In the genomic region with DNA sequence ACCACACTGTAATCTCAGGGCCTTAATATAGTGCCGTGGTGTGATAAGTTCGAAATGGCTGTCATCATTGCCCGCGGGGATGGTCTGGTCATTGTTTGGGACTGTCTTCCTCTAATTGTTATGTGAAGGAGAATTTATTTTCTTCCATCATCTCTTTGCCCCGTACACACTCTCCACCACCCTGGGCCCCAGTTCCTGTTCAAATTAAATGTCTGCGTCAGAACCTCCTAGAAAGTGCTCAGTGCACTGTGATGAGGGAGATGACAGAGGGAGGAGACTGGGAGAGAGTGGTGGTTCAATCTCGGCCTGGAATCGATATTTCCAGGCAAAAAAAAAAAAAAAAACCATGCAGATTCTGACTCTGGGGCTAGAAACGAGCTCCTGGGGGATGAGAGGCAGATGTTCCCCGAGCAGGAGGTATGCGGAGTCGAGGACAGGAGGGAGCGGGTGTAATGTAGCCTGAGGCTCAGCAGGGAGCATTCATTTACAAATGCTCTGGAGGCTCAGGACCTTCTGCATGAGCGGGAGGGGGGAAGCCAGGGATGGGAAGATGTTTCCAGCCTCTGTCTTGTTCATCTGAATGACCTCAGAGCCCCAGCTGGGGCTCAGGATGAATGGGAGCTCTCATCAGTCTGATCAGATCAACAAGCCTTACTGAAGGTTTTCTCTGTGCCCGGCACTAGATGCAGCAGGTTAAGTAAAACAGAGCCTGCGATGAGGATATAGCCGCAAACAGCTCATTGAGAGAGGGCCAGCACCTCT, we compare ENCODE assay signal across 17 cellular contexts.
A peak's percentile ranks its signal among the peaks of the same experiment; 100 is the strongest.
DNase-seq lines count a peak whose midpoint lies in the region; ATAC-seq lines count a peak whose summit lies in the region.
"Had no signal": no experiment of that assay in that cellular context is flagged by ENCODE, and none has a peak within 500 bp of the region (broad histone marks: within the 10 kb centered on the region; RNA-seq: fewer than 3 reads in every experiment).

No MANE protein-coding gene starts in this region.

- peaks cover 6% of the 10 kb centered on the region for H3K27me3 ChIP-seq in NT2/D1 (ENCODE audit: insufficient read depth, insufficient read length)
- no peaks in the 10 kb centered on the region for H3K27me3 ChIP-seq in mesendoderm (ENCODE audit: insufficient read depth, low read length, poor library complexity)
- H3K27me3 ChIP-seq in effector memory CD4-positive, alpha-beta T cell (replicated peaks; ENCODE audit: control insufficient read depth, insufficient read depth, low read length, poor library complexity, severe bottlenecking): no peaks in the 10 kb centered on the region
- H3K27me3 ChIP-seq: upper lobe of right lung had no signal

- no peak overlapping the region for H3K23ac ChIP-seq in mesendoderm (ENCODE audit: low read length)

- H3K56ac ChIP-seq in mesendoderm (ENCODE audit: low read length): no peak overlapping the region

- no peak overlapping the region for H3K4me2 ChIP-seq in mesendoderm (ENCODE audit: low read length)

- no peak overlapping the region for H4K5ac ChIP-seq in mesendoderm (ENCODE audit: low read length)

- H2AK5ac ChIP-seq in mesendoderm (ENCODE audit: low read length): no peak overlapping the region

- peaks cover 5% of the 10 kb centered on the region for H3K4me1 ChIP-seq in NT2/D1 (ENCODE audit: insufficient read depth, insufficient read length)
- H3K4me1 ChIP-seq in mesendoderm (ENCODE audit: control insufficient read depth, low read depth, low read length): no peaks in the 10 kb centered on the region
- H3K4me1 ChIP-seq in effector memory CD4-positive, alpha-beta T cell (ENCODE audit: control insufficient read depth, insufficient read depth, low read length, poor library complexity, severe bottlenecking): no peaks in the 10 kb centered on the region
- H3K4me1 ChIP-seq: upper lobe of right lung had no signal

- H3K79me1 ChIP-seq in mesendoderm (ENCODE audit: low read length): no peaks in the 10 kb centered on the region

- intact Hi-C loops in left cardiac atrium (cut with DNase I): no loop called here

- ATAC-seq in left cardiac atrium (peak; percentile 36 to 45), HG03196 (IDR thresholded peaks at IDR 0.05; ENCODE audit: unreplicated experiment) (no peak)
- ATAC-seq: upper lobe of right lung had no signal

- H3K27ac ChIP-seq in mesendoderm (ENCODE audit: low read depth, low read length): no peak overlapping the region
- no peak overlapping the region for H3K27ac ChIP-seq in effector memory CD4-positive, alpha-beta T cell (ENCODE audit: insufficient read depth, low read length, poor library complexity, severe bottlenecking)
- H3K27ac ChIP-seq: upper lobe of right lung had no signal

- H3K79me2 ChIP-seq in mesendoderm (ENCODE audit: control insufficient read depth, insufficient read depth, low read length): no peaks in the 10 kb centered on the region

- H3K36me3 ChIP-seq in NT2/D1 (ENCODE audit: insufficient read depth, insufficient read length, low read length) (no peaks in the 10 kb centered on the region), mesendoderm (ENCODE audit: control insufficient read depth, insufficient read depth, low read length) (no peaks in the 10 kb centered on the region)
- H3K36me3 ChIP-seq in effector memory CD4-positive, alpha-beta T cell (ENCODE audit: control insufficient read depth, insufficient read depth, low read length): no peaks in the 10 kb centered on the region
- H3K36me3 ChIP-seq: upper lobe of right lung had no signal

- no peak overlapping the region for H3K4me3 ChIP-seq in NT2/D1 (ENCODE audit: insufficient read length, low read depth)
- no peak overlapping the region for H3K4me3 ChIP-seq in mesendoderm (ENCODE audit: low read length)
- H3K4me3 ChIP-seq in effector memory CD4-positive, alpha-beta T cell (ENCODE audit: insufficient read depth, low read depth, low read length, poor library complexity, severe bottlenecking): no peak overlapping the region
- H3K4me3 ChIP-seq: upper lobe of right lung had no signal

- H4K8ac ChIP-seq in mesendoderm (ENCODE audit: low read depth, low read length): no peak overlapping the region

- DNase-seq in C1 segment of cervical spinal cord (lab: John Stamatoyannopoulos, UW) (peak in 12 of 14 donors; percentile 4 to 76 (median 54)), NT2/D1 (ENCODE audit: low read depth, low spot score) (peak; percentile 95), left cardiac atrium (no peak), mesendoderm (peak; percentile 76), GF-D8 (lab: John Stamatoyannopoulos, UW) (no peak)
- no peak for DNase-seq in activated CD4-positive, CD25-positive, alpha-beta regulatory T cell (lab: John Stamatoyannopoulos, UW)
- no peak for DNase-seq in effector memory CD4-positive, alpha-beta T cell
- DNase-seq: ACHN; activated CD4-positive, alpha-beta T cell treated with anti-CD3 and anti-CD28 coated beads for 1 hour; activated naive CD4-positive, alpha-beta T cell treated with Interleukin-2 at 50 U/mL for 16 hours; CD4-positive, alpha-beta T cell; KBM-7; NCI-H1092 treated with DMSO at 0.1 percent for 48 hours; stimulated activated CD4-positive, alpha-beta T cell treated with anti-CD3 and anti-CD28 coated beads, Interleukin-12 subunit alpha, Interleukin-12 subunit beta, amount 100 ng/mL, for 4 hours; stimulated activated naive CD4-positive, alpha-beta T cell; upper lobe of right lung had no signal

- peak overlapping the region; percentile 34 for H3K9ac ChIP-seq in NT2/D1 (ENCODE audit: insufficient read length, low read depth)
- H3K9ac ChIP-seq in mesendoderm (ENCODE audit: low read length): no peak overlapping the region

- no peak overlapping the region for H2BK5ac ChIP-seq in mesendoderm (ENCODE audit: low read length)

- no peak overlapping the region for H2BK120ac ChIP-seq in mesendoderm (ENCODE audit: low read depth, low read length)

- no peak overlapping the region for H2BK15ac ChIP-seq in mesendoderm (replicated peaks; ENCODE audit: low read depth)

- H3K4ac ChIP-seq in mesendoderm (ENCODE audit: low read depth, low read length): no peak overlapping the region

- peaks cover 5% of the 10 kb centered on the region; the same call in 1 of the 2 replicates for H3K9me3 ChIP-seq in NT2/D1 (ENCODE audit: insufficient read depth, low read length)
- H3K9me3 ChIP-seq in effector memory CD4-positive, alpha-beta T cell (ENCODE audit: control insufficient read depth, low read length): no peaks in the 10 kb centered on the region
- H3K9me3 ChIP-seq: upper lobe of right lung had no signal

- no peak overlapping the region for H3K18ac ChIP-seq in mesendoderm (ENCODE audit: low read length)

- WGBS in mesendoderm (ENCODE audit: extremely low coverage, insufficient coverage, low lambda C conversion rate): no CpG with 5 or more reads among the region's 17 CpGs

Comparison
In these comparisons a context has a peak if more than half of its experiments do, and no peak if none do; other contexts are left out.
1. DNase-seq: peak in C1 segment of cervical spinal cord (12 of 14), NT2/D1 (single experiment) and mesendoderm (single experiment); none in left cardiac atrium (single experiment), activated CD4-positive, CD25-positive, alpha-beta regulatory T cell (0 of 4), GF-D8 (single experiment) and effector memory CD4-positive, alpha-beta T cell (0 of 3).